In the genomic region with DNA sequence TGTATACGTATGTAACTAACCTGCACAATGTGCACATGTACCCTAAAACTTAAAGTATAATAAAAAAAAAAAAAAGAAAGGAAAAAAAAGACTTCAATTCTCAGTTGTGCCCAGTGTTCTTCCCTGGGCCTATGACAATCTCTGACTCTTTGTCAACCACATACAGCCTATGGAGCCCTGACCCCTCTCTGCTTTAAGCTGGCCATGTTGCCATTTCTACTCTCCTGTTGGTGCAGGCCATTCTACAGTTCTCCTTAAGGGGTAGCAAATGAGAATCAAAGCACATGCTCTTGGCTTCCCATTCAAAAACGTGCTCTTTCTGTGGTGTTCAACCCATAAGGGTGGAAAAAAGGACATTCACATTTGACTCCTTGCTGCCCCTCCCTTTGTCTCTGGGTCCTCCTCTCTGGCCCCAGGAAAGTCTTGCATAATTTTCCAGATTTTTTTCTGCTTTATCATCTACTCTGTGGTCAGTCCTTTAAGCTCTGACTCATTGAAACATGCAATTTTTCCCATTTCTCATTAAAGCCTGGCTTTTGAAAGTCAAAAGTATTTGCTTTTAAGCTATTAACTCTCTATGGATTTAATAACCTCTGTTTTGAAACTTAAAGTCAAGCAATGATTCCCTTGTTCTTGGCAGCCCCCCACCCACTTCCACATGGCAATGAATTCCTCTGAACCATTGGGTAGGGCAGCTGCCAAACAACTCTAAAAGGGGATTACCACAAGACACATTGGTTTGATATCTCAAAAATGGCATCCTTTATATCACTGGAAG, we compare ENCODE assay signal across 14 cellular contexts.
DNase-seq lines count a peak whose midpoint lies in the region; ATAC-seq, FAIRE-seq and TF ChIP-seq lines count a peak whose summit lies in the region.
"Had no signal": no experiment of that assay in that cellular context is flagged by ENCODE, and none has a peak within 500 bp of the region (broad histone marks: within the 10 kb centered on the region; RNA-seq: fewer than 3 reads in every experiment).

No MANE protein-coding gene starts in this region.

- peak; percentile 86 for DNase-seq in AG20443 (ENCODE audit: low spot score)
- DNase-seq in M059J (ENCODE audit: low read depth) = peak; percentile 99
- DNase-seq in K562 (ENCODE audit: extremely low read depth in 1 of 4, low spot score in 3 of 4) = no peak
- DNase-seq in mesenchymal stem cell = peak; percentile 95
- no peak for DNase-seq in nucleus accumbens (lab: John Stamatoyannopoulos, UW)
- DNase-seq in WTC11 (ENCODE audit: low spot score) = no peak
- DNase-seq in stimulated activated CD4-positive, alpha-beta T cell treated with anti-CD3 and anti-CD28 coated beads, Interleukin-2, amount 100 ng/mL, for 24 hours = no peak
- no peak for DNase-seq in natural killer cell
- DNase-seq: activated CD8-positive, alpha-beta memory T cell treated with anti-CD3 and anti-CD28 coated beads, Interleukin-2, amount 50 U/mL, for 48 hours; DMS79; NCI-H1436; stimulated activated CD4-positive, alpha-beta T cell treated with anti-CD3 and anti-CD28 coated beads, Interleukin-15, amount 100 ng/mL, for 24 hours; substantia nigra; T-cell had no signal

- H2AFZ ChIP-seq in K562 (ENCODE audit: low read depth, low read length) (peak overlapping the region; percentile 51; the same call in 1 of the 2 replicates), mesenchymal stem cell (ENCODE audit: low read depth, low read length) (no peak overlapping the region)

- H3K79me2 ChIP-seq in K562 (ENCODE audit: control insufficient read depth, insufficient read depth, low read length) = no peaks in the 10 kb centered on the region

- no peak overlapping the region for H2BK5ac ChIP-seq in mesenchymal stem cell (ENCODE audit: low read depth, low read length, poor library complexity, severe bottlenecking)

- H3K4me1 Mint-ChIP-seq in WTC11 (no peaks in the 10 kb centered on the region), natural killer cell (no peaks in the 10 kb centered on the region)
- H3K4me1 Mint-ChIP-seq: T-cell had no signal

- no peak overlapping the region for H4K91ac ChIP-seq in mesenchymal stem cell (ENCODE audit: low read length)

- no peak overlapping the region for H3K4me2 ChIP-seq in K562 (ENCODE audit: insufficient read depth, low read length)
- H3K4me2 ChIP-seq in mesenchymal stem cell (ENCODE audit: low read length, poor library complexity, severe bottlenecking) = no peak overlapping the region

- H3K27ac Mint-ChIP-seq in WTC11 (no peak overlapping the region), natural killer cell (no peak overlapping the region)
- H3K27ac Mint-ChIP-seq: T-cell had no signal

- H3K27ac ChIP-seq in K562 (ENCODE audit: extremely low read depth, low read depth, low read length) (no peak overlapping the region), mesenchymal stem cell (ENCODE audit: low read length, poor library complexity, severe bottlenecking) (peak overlapping the region; percentile 79)

- peak overlapping the region; percentile 66 for H4K8ac ChIP-seq in mesenchymal stem cell (ENCODE audit: low read length)

- H2AK5ac ChIP-seq in mesenchymal stem cell (ENCODE audit: low read length, severe bottlenecking) = peak overlapping the region; percentile 46

- H3K23ac ChIP-seq in mesenchymal stem cell (ENCODE audit: low read length in 2 of 2) = no peak overlapping the region

- H3K4ac ChIP-seq in mesenchymal stem cell (ENCODE audit: low read depth in 1 of 2, low read length in 2 of 2) = peak overlapping the region in 1 of 2 experiments; percentile 24

- CTCF ChIA-PET in K562 (lab: Yijun Ruan, JAX; ENCODE audit: low intra/inter-chr PET ratio) = no interaction called here
- CTCF ChIA-PET in WTC11 (lab: Charles Lee) = no interaction called here

- H3K4me3 Mint-ChIP-seq in WTC11 (no peak overlapping the region), natural killer cell (no peak overlapping the region)
- H3K4me3 Mint-ChIP-seq: T-cell had no signal

- H3K36me3 Mint-ChIP-seq in WTC11 = peaks cover 7% of the 10 kb centered on the region
- H3K36me3 Mint-ChIP-seq in natural killer cell = no peaks in the 10 kb centered on the region
- H3K36me3 Mint-ChIP-seq: T-cell had no signal

- POLR2A ChIA-PET in K562 (lab: Yijun Ruan, JAX) (no interaction called here), WTC11 (lab: Charles Lee) (interaction anchor here (0.7 kb wide), 1 partner anchor 366 kb away, joined by 3 read pairs; no protein-coding TSS in a partner anchor)

- TF ChIP-seq CTCF in K562 (IDR thresholded peaks at IDR 0.05 in 2 of 3, conservative IDR thresholded peaks at IDR 0.05 in 1 of 3; ENCODE audit: insufficient read depth in 2 of 3, low read depth in 1 of 3, low read length in 3 of 3) (no peak), WTC11 (IDR thresholded peaks at IDR 0.05) (no peak), natural killer cell (IDR thresholded peaks at IDR 0.05) (no peak)

- H3K9me3 Mint-ChIP-seq in WTC11 (peaks cover 20% of the 10 kb centered on the region), natural killer cell (peaks cover 3 to 6% of the 10 kb centered on the region in 2 donors)

- H3K9me3 ChIP-seq in K562 (replicated peaks; ENCODE audit: control insufficient read depth, insufficient read depth, low read depth, low read length) (no peaks in the 10 kb centered on the region), mesenchymal stem cell (ENCODE audit: control insufficient read depth, low read length) (no peaks in the 10 kb centered on the region)

- FAIRE-seq in K562 (lab: Jason Lieb, UNC) = no peak

- no peak for TF ChIP-seq RAD21 in K562 (CRISPR knock-in tag; conservative IDR thresholded peaks at IDR 0.05 in 1 of 2, IDR thresholded peaks at IDR 0.05 in 1 of 2)

- peak overlapping the region in 1 of 2 experiments; percentile 79 for H3K18ac ChIP-seq in mesenchymal stem cell (ENCODE audit: low read depth in 1 of 2, low read length in 2 of 2)

- no peaks in the 10 kb centered on the region for H3K9me1 ChIP-seq in K562 (ENCODE audit: control insufficient read depth, insufficient read depth, low read length)

- in situ Hi-C loops in K562 (cut with MboI) = no loop called here

- H3K14ac ChIP-seq in mesenchymal stem cell (ENCODE audit: low read length in 2 of 2) = no peak overlapping the region

- H3K4me3 ChIP-seq in K562 = no peak overlapping the region
- H3K4me3 ChIP-seq in mesenchymal stem cell (ENCODE audit: insufficient read depth in 1 of 2, low read depth in 1 of 2, low read length in 2 of 2) = no peak overlapping the region

- H3K9ac ChIP-seq in K562 (ENCODE audit: insufficient read depth in 1 of 2, low read depth in 2 of 2, low read length in 2 of 2) (no peak overlapping the region), mesenchymal stem cell (ENCODE audit: low read length) (peak overlapping the region; percentile 79)

- no peaks in the 10 kb centered on the region for H3K27me3 ChIP-seq in K562 (ENCODE audit: control insufficient read depth in 2 of 2, insufficient read depth in 2 of 2, low read length in 2 of 2)
- H3K27me3 ChIP-seq in mesenchymal stem cell (ENCODE audit: control insufficient read depth in 1 of 2, insufficient read depth in 1 of 2, low read length in 2 of 2) = no peaks in the 10 kb centered on the region

- no peaks in the 10 kb centered on the region for H3K36me3 ChIP-seq in K562 (ENCODE audit: control insufficient read depth, insufficient read depth, low read length)
- H3K36me3 ChIP-seq in mesenchymal stem cell (ENCODE audit: control insufficient read depth in 1 of 2, insufficient read depth in 2 of 2, low read depth in 1 of 2, low read length in 2 of 2) = no peaks in the 10 kb centered on the region

- 0% methylated on average over 1 of the region's 2 CpGs for WGBS in K562 (ENCODE audit: insufficient coverage, low coverage, missing lambda C conversion rate)
- 0% methylated on average over 1 of the region's 2 CpGs for WGBS in mesenchymal stem cell

- H2BK15ac ChIP-seq in mesenchymal stem cell (ENCODE audit: low read depth, poor library complexity, severe bottlenecking) = no peak overlapping the region

- ATAC-seq in K562 (peak; percentile 46; the same call in 1 of the 3 replicates), WTC11 (no peak), natural killer cell (no peak)
- ATAC-seq: T-cell had no signal

- no peaks in the 10 kb centered on the region for H4K20me1 ChIP-seq in K562 (replicated peaks; ENCODE audit: control insufficient read depth, insufficient read depth, low read length)

- no peak overlapping the region for H2BK120ac ChIP-seq in mesenchymal stem cell (ENCODE audit: low read depth, low read length)

- no peaks in the 10 kb centered on the region for H3K79me1 ChIP-seq in mesenchymal stem cell (replicated peaks; ENCODE audit: low read length, poor library complexity, severe bottlenecking)

- TF ChIP-seq EP300 in K562 (IDR thresholded peaks at IDR 0.05; ENCODE audit: low read length) = no peak

- H3K4me1 ChIP-seq in K562 (replicated peaks in 1 of 2; ENCODE audit: control insufficient read depth in 2 of 2, insufficient read depth in 2 of 2, low read length in 2 of 2) (no peaks in the 10 kb centered on the region; a peak in 1 of 5 replicates), mesenchymal stem cell (ENCODE audit: control insufficient read depth, insufficient read depth, low read depth, low read length) (peaks cover 3% of the 10 kb centered on the region)

- no TSS peak for BruUV-seq in K562 (replicated peaks; lab: Mats Ljungman, UMichigan)

- peak overlapping the region in 1 of 2 experiments; percentile 45 for H2BK12ac ChIP-seq in mesenchymal stem cell (ENCODE audit: low read length in 2 of 2)

- TF ChIP-seq POLR2A in K562 (conservative IDR thresholded peaks at IDR 0.05) = no peak

- no peaks in the 10 kb centered on the region for H3K27me3 Mint-ChIP-seq in WTC11 (ENCODE audit: low read depth)
- H3K27me3 Mint-ChIP-seq in natural killer cell (ENCODE audit: low read depth in 2 of 2) = no peaks in the 10 kb centered on the region

- intact Hi-C loops in K562 (cut with micrococcal nuclease) (no loop called here), natural killer cell (cut with micrococcal nuclease) (no loop called here)

TF ChIP-seq in K562, 482 proteins besides CTCF, POLR2A, EP300 and RAD21 (continues in another document):
- TF ChIP-seq STAT5B (CRISPR knock-in tag; IDR thresholded peaks at IDR 0.05) = no peak

Comparison
In these comparisons a context has a peak if more than half of its experiments do, and no peak if none do; other contexts are left out.
1. DNase-seq: peak in AG20443 (single experiment), M059J (single experiment) and mesenchymal stem cell (single experiment); none in K562 (0 of 4), nucleus accumbens (0 of 56), WTC11 (single experiment), stimulated activated CD4-positive, alpha-beta T cell treated with anti-CD3 and anti-CD28 coated beads, Interleukin-2, amount 100 ng/mL, for 24 hours (0 of 2) and natural killer cell (single experiment).